In genomic region chr2:222217712-222218111, GRCh38 we compare ENCODE assay signal across 22 cellular contexts.
A peak's percentile ranks its signal among the peaks of the same experiment; 100 is the strongest.
DNase-seq lines count a peak whose midpoint lies in the region.
"Had no signal": no experiment of that assay in that cellular context is flagged by ENCODE, and none has a peak within 500 bp of the region (broad histone marks: within the 10 kb centered on the region; RNA-seq: fewer than 3 reads in every experiment).

No MANE protein-coding gene starts in this region.

- peak overlapping the region; percentile 90 for H3K27ac ChIP-seq in SK-N-MC
- H3K27ac ChIP-seq in subcutaneous abdominal adipose tissue (ENCODE audit: low read depth, low read length) = peak overlapping the region; percentile 39
- H3K27ac ChIP-seq: BLaER1 had no signal

- no peak overlapping the region for H3K9ac ChIP-seq in SK-N-MC (ENCODE audit: insufficient read length)
- no peak overlapping the region for H3K9ac ChIP-seq in adipocyte (ENCODE audit: low read length)
- H3K9ac ChIP-seq in subcutaneous abdominal adipose tissue (ENCODE audit: low read length in 5 of 5) = no peak overlapping the region
- H3K9ac ChIP-seq: BLaER1 had no signal

- H3K4me1 ChIP-seq in adipocyte (ENCODE audit: control insufficient read depth, insufficient read depth, low read length) = peaks cover 5% of the 10 kb centered on the region
- H3K4me1 ChIP-seq in subcutaneous abdominal adipose tissue (ENCODE audit: control insufficient read depth in 5 of 5, insufficient read depth in 5 of 5, low read length in 5 of 5) = peaks cover 0 to 9% (median 0%) of the 10 kb centered on the region in 5 donors
- H3K4me1 ChIP-seq: BE2C, BLaER1 had no signal

- no peaks in the 10 kb centered on the region for H3K9me3 ChIP-seq in SK-N-MC (ENCODE audit: low read depth, low read length)
- H3K9me3 ChIP-seq in adipocyte (ENCODE audit: control insufficient read depth, low read length) = peaks cover 1% of the 10 kb centered on the region
- H3K9me3 ChIP-seq in subcutaneous abdominal adipose tissue (ENCODE audit: control insufficient read depth in 5 of 5, low read length in 5 of 5) = no peaks in the 10 kb centered on the region
- H3K9me3 ChIP-seq: BE2C, BLaER1 had no signal

- H3K27me3 ChIP-seq in adipocyte (replicated peaks; ENCODE audit: control insufficient read depth, insufficient read depth, low read length) (peaks cover 10% of the 10 kb centered on the region), subcutaneous abdominal adipose tissue (ENCODE audit: control insufficient read depth in 5 of 5, insufficient read depth in 4 of 5, low read length in 5 of 5) (peaks cover 0 to 2% (median 0%) of the 10 kb centered on the region in 5 donors)
- H3K27me3 ChIP-seq: BLaER1 had no signal

- H3K36me3 ChIP-seq in SK-N-MC (ENCODE audit: insufficient read depth, low read length) = no peaks in the 10 kb centered on the region; the same call in 1 of the 2 replicates
- no peaks in the 10 kb centered on the region for H3K36me3 ChIP-seq in adipocyte (ENCODE audit: control insufficient read depth, insufficient read depth, low read length, severe bottlenecking)
- no peaks in the 10 kb centered on the region for H3K36me3 ChIP-seq in subcutaneous abdominal adipose tissue (ENCODE audit: control insufficient read depth in 5 of 5, insufficient read depth in 5 of 5, low read length in 5 of 5)
- H3K36me3 ChIP-seq: BE2C, BLaER1 had no signal

- DNase-seq in SK-N-MC (ENCODE audit: low read depth, low spot score) (no peak), adipocyte (ENCODE audit: low read depth) (peak; percentile 46), SKM-1 (lab: John Stamatoyannopoulos, UW; ENCODE audit: unreplicated experiment) (no peak)
- no peak for DNase-seq in activated CD8-positive, alpha-beta memory T cell treated with anti-CD3 and anti-CD28 coated beads, Interleukin-2, amount 50 U/mL, for 48 hours
- DNase-seq: 8988T; ACHN; BE2C; C1 segment of cervical spinal cord; CD4-positive, alpha-beta memory T cell; CD4-positive, CD25-positive, alpha-beta regulatory T cell; CD8-positive, alpha-beta memory T cell; COR-L47; DMS 273 treated with DMSO at 0.1 percent for 48 hours; DMS153; DMS53; DMS79; DND-41; EL; GDM1 had no signal

- H3K4me3 ChIP-seq in SK-N-MC (peak overlapping the region; percentile 65), adipocyte (ENCODE audit: low read length) (no peak overlapping the region), subcutaneous abdominal adipose tissue (ENCODE audit: low read depth in 1 of 5, low read length in 5 of 5) (no peak overlapping the region)
- H3K4me3 ChIP-seq: BLaER1, GM12878 had no signal
